8 cellular contexts compared by ENCODE assay signal in the genomic region with DNA sequence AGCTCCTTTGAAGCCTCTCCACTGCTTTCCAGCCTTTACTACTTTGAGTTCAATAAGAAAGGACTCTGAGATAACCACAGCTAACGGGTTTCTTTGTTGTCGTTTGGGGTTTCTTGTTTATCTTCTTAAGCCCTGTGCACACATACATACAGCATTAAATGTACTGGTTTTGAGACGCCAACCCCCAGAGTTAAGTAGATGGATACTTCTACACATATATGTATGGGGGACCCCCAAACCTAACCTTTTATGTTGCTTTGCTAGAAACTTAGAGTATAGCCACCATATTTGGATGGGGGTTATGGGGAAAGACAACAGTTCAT. TPM values are rescaled to one million over a fixed set of nuclear protein-coding genes. Genes with fewer than 3 reads are reported as not detected.
DNase-seq lines count a peak whose midpoint lies in the region; ATAC-seq lines count a peak whose summit lies in the region.

No MANE protein-coding gene starts in this region.

- DNase-seq in SHP77 treated with DMSO at 0.1 percent for 48 hours (lab: John Stamatoyannopoulos, UW) (peak; percentile 72), SHP77 (lab: John Stamatoyannopoulos, UW) (no peak), substantia nigra (lab: John Stamatoyannopoulos, UW) (peak in 1 of 49 donors; percentile 28)
- DNase-seq in stimulated activated CD4-positive, alpha-beta T cell treated with anti-CD3 and anti-CD28 coated beads, Interleukin-4, amount 100 ng/mL, for 1 hour: no peak
- no peak for DNase-seq in stimulated activated CD4-positive, alpha-beta T cell treated with anti-CD3 and anti-CD28 coated beads, Interleukin-1b, Interleukin-23, amount 100 ng/mL, for 48 hours

- H3K27me3 Mint-ChIP-seq in activated T-helper 17 cell treated with anti-CD3 and anti-CD28 coated beads, Interleukin-2, amount 50 U/mL, for 72 hours: no peaks in the 10 kb centered on the region

- peak overlapping the region; percentile 92 for H3K27ac Mint-ChIP-seq in activated T-helper 17 cell treated with anti-CD3 and anti-CD28 coated beads, Interleukin-2, amount 50 U/mL, for 72 hours

- no peaks in the 10 kb centered on the region for H3K9me3 ChIP-seq in iPS-18c (ENCODE audit: control insufficient read depth, insufficient read depth, low read length)

- peak overlapping the region; percentile 98 for H3K4me3 Mint-ChIP-seq in activated T-helper 17 cell treated with anti-CD3 and anti-CD28 coated beads, Interleukin-2, amount 50 U/mL, for 72 hours

- peaks cover 33% of the 10 kb centered on the region for H3K36me3 Mint-ChIP-seq in activated T-helper 17 cell treated with anti-CD3 and anti-CD28 coated beads, Interleukin-2, amount 50 U/mL, for 72 hours (ENCODE audit: low read depth)

- H3K9me3 Mint-ChIP-seq in activated T-helper 17 cell treated with anti-CD3 and anti-CD28 coated beads, Interleukin-2, amount 50 U/mL, for 72 hours: no peaks in the 10 kb centered on the region

- peaks cover 24% of the 10 kb centered on the region for H3K4me1 Mint-ChIP-seq in activated T-helper 17 cell treated with anti-CD3 and anti-CD28 coated beads, Interleukin-2, amount 50 U/mL, for 72 hours

- peak overlapping the region; percentile 83 for H3K4me3 ChIP-seq in iPS-18c (ENCODE audit: insufficient read depth, low read depth, low read length)

- no peak for ATAC-seq in activated T-helper 17 cell treated with anti-CD3 and anti-CD28 coated beads, Interleukin-2, amount 50 U/mL, for 72 hours (replicated peaks)
- ATAC-seq in HG02798 (IDR thresholded peaks at IDR 0.05; ENCODE audit: poor library complexity, unreplicated experiment): no peak

- peak overlapping the region; percentile 82 for H3K27ac ChIP-seq in substantia nigra (ENCODE audit: low read depth, low read length, poor library complexity, severe bottlenecking)

RNA-seq across cellular contexts. Expression of a gene that starts 0.7 kb away (rescaled TPM):
- total RNA-seq in activated T-helper 17 cell treated with anti-CD3 and anti-CD28 coated beads, Interleukin-2, amount 50 U/mL, for 72 hours: 10 to 100 TPM; 15.7 to 16.2 TPM
